ENCODE assay signal across 21 cellular contexts in the genomic region with DNA sequence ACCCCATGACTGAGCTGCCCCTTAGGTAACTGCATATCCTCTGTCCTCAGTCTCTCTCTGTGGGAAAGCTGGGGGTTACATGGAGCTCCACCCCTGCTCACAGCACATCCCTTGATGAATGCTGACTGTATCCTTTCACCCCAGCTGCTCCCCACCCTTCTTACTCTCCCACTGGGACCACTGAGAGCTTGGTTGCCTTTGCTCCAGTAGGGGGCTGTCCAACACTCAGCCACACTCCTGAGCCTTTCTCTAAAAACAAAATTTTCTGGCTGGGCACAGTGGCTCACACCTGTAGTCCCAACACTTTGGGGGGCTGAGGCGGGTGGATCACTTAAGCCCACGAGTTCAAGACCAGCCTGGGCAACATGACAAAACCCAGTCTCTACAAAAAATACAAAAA. TPM values are rescaled to one million over a fixed set of nuclear protein-coding genes. Genes with fewer than 3 reads are reported as not detected.
DNase-seq lines count a peak whose midpoint lies in the region; ATAC-seq, FAIRE-seq and TF ChIP-seq lines count a peak whose summit lies in the region.
"Had no signal": no experiment of that assay in that cellular context is flagged by ENCODE, and none has a peak within 500 bp of the region (broad histone marks: within the 10 kb centered on the region; RNA-seq: fewer than 3 reads in every experiment).

No MANE protein-coding gene starts in this region.

- H3K27ac ChIP-seq in PC-3 (ENCODE audit: low read length), result no peak overlapping the region
- H3K27ac ChIP-seq in H1 (ENCODE audit: low read depth, low read length), result no peak overlapping the region
- peak overlapping the region; percentile 76 to 92 (median 80) for H3K27ac ChIP-seq in tibial nerve
- H3K27ac ChIP-seq: ascending aorta, left ventricle myocardium inferior, psoas muscle had no signal

- CTCF ChIA-PET in activated CD4-positive, alpha-beta T cell treated with anti-CD3 and anti-CD28 coated beads, Interleukin-2, amount 10 ng/mL, durations not matched to agents 7 days and 5 days (lab: Charles Lee), result interaction anchor here (0.6 to 1.3 kb wide), 2 partner anchors 9 to 38 kb away, joined by 3 read pairs; no protein-coding TSS in a partner anchor
- CTCF ChIA-PET in PC-3 (lab: Charles Lee), result interaction anchor here (0.6 to 1.1 kb wide), 2 partner anchors 21 to 833 kb away, joined by 3 read pairs; no protein-coding TSS in a partner anchor
- CTCF ChIA-PET in H1 (lab: Charles Lee; ENCODE audit: partially characterized antibody), result interaction anchor here (0.6 to 16.2 kb wide), 30 partner anchors 8 to 477 kb away, joined by 3 to 164 read pairs (median 4); no protein-coding TSS in a partner anchor

- no peak overlapping the region for H2BK120ac ChIP-seq in H1 (replicated peaks; ENCODE audit: low read depth, low read length)

- no peaks in the 10 kb centered on the region for H3K36me3 Mint-ChIP-seq in activated CD4-positive, alpha-beta T cell treated with anti-CD3 and anti-CD28 coated beads, Interleukin-2, amount 10 ng/mL, durations not matched to agents 7 days and 5 days (ENCODE audit: low read depth)
- no peaks in the 10 kb centered on the region for H3K36me3 Mint-ChIP-seq in activated naive CD8-positive, alpha-beta T cell treated with anti-CD3 and anti-CD28 coated beads for 36 hours
- H3K36me3 Mint-ChIP-seq: naive thymus-derived CD8-positive, alpha-beta T cell had no signal

- no peak overlapping the region for H4K5ac ChIP-seq in H1 (ENCODE audit: insufficient read length, low read depth, low read length)

- H2BK15ac ChIP-seq in H1 (ENCODE audit: low read length), result no peak overlapping the region

- POLR2A ChIA-PET in activated CD4-positive, alpha-beta T cell treated with anti-CD3 and anti-CD28 coated beads, Interleukin-2, amount 10 ng/mL, durations not matched to agents 7 days and 5 days (lab: Charles Lee), result no interaction called here
- POLR2A ChIA-PET in PC-3 (lab: Charles Lee; ENCODE audit: unreplicated experiment) (no interaction called here), H1 (lab: Charles Lee; ENCODE audit: partially characterized antibody) (interaction anchor here (2.6 kb wide), 1 partner anchor 9 kb away, joined by 6 read pairs; no protein-coding TSS in a partner anchor)

- H4K91ac ChIP-seq in H1 (replicated peaks; ENCODE audit: insufficient read length, low read length), result no peak overlapping the region

- H3K4me1 ChIP-seq in PC-3 (ENCODE audit: insufficient read depth, low read length) (peaks cover 19% of the 10 kb centered on the region), H1 (replicated peaks in 1 of 4; ENCODE audit: control insufficient read depth in 3 of 4, insufficient read depth in 4 of 4, low read length in 3 of 4) (peaks cover 0 to 13% (median 10%) of the 10 kb centered on the region in 4 experiments; a peak in 6 of 7 replicates), tibial nerve (peaks cover 0 to 51% (median 24%) of the 10 kb centered on the region in 4 donors)

- intact Hi-C loops in PC-3 (cut with micrococcal nuclease), result no loop called here

- no peaks in the 10 kb centered on the region for H3K27me3 Mint-ChIP-seq in activated CD4-positive, alpha-beta T cell treated with anti-CD3 and anti-CD28 coated beads, Interleukin-2, amount 10 ng/mL, durations not matched to agents 7 days and 5 days
- no peaks in the 10 kb centered on the region for H3K27me3 Mint-ChIP-seq in activated naive CD8-positive, alpha-beta T cell treated with anti-CD3 and anti-CD28 coated beads for 36 hours
- H3K27me3 Mint-ChIP-seq: activated B cell treated with CpG ODN at 0.5 μM for 24 hours had no signal

- no peak overlapping the region for H3K56ac ChIP-seq in H1 (replicated peaks; ENCODE audit: insufficient read length, low read depth, low read length)

- H3K4me3 Mint-ChIP-seq in activated CD4-positive, alpha-beta T cell treated with anti-CD3 and anti-CD28 coated beads, Interleukin-2, amount 10 ng/mL, durations not matched to agents 7 days and 5 days, result no peak overlapping the region
- H3K4me3 Mint-ChIP-seq in activated naive CD8-positive, alpha-beta T cell treated with anti-CD3 and anti-CD28 coated beads for 36 hours, result no peak overlapping the region
- H3K4me3 Mint-ChIP-seq: activated B cell treated with CpG ODN at 0.5 μM for 24 hours; naive thymus-derived CD8-positive, alpha-beta T cell had no signal

- BruUV-seq in PC-3 (replicated peaks; lab: Mats Ljungman, UMichigan), result no TSS peak

- no peaks in the 10 kb centered on the region for H3F3A ChIP-seq in PC-3 (ENCODE audit: low read length, unreplicated experiment)

- ATAC-seq in PC-3, result no peak
- ATAC-seq in GM21390 (IDR thresholded peaks at IDR 0.05; ENCODE audit: unreplicated experiment), result no peak
- ATAC-seq: naive thymus-derived CD8-positive, alpha-beta T cell; psoas muscle had no signal

- H3K4me3 ChIP-seq in PC-3 (ENCODE audit: low read length) (no peak overlapping the region), H1 (ENCODE audit: extremely low read depth in 1 of 4, insufficient read depth in 2 of 4, low read depth in 3 of 4, low read length in 4 of 4) (no peak overlapping the region), tibial nerve (no peak overlapping the region)
- H3K4me3 ChIP-seq: ascending aorta, HAP-1, left ventricle myocardium inferior, psoas muscle had no signal

- peak overlapping the region; percentile 41 for H3K4ac ChIP-seq in H1 (replicated peaks; ENCODE audit: insufficient read length, low read depth, low read length)

- peak overlapping the region; percentile 29; the same call in 1 of the 2 replicates for H4K8ac ChIP-seq in H1 (ENCODE audit: extremely low read depth, insufficient read depth, low read length)

- no peak for TF ChIP-seq EP300 in H1 (IDR thresholded peaks at IDR 0.05; ENCODE audit: borderline replicate concordance in 1 of 2, low read depth in 2 of 2, low read length in 2 of 2)
- no peak for TF ChIP-seq EP300 in tibial nerve (IDR thresholded peaks at IDR 0.05)

- H3K36me3 ChIP-seq in PC-3 (ENCODE audit: low read depth, low read length) (no peaks in the 10 kb centered on the region), H1 (ENCODE audit: control insufficient read depth in 2 of 4, insufficient read depth in 4 of 4, low read length in 3 of 4) (no peaks in the 10 kb centered on the region), tibial nerve (no peaks in the 10 kb centered on the region)
- H3K36me3 ChIP-seq: ascending aorta, HAP-1, left ventricle myocardium inferior had no signal

- no peak overlapping the region for H2BK5ac ChIP-seq in H1 (ENCODE audit: low read depth, low read length)

- FAIRE-seq in H1 (lab: Jason Lieb, UNC), result no peak
- FAIRE-seq: A204.1 had no signal

- H2BK12ac ChIP-seq in H1 (ENCODE audit: low read depth, low read length), result no peak overlapping the region

- H3K9ac ChIP-seq in PC-3 (ENCODE audit: low read length), result no peak overlapping the region
- no peak overlapping the region for H3K9ac ChIP-seq in H1 (replicated peaks in 1 of 4; ENCODE audit: extremely low read depth in 1 of 4, low read depth in 3 of 4, low read length in 3 of 4)

- H2AK5ac ChIP-seq in H1 (ENCODE audit: low read depth, low read length), result no peak overlapping the region

- no peaks in the 10 kb centered on the region for H3K9me2 ChIP-seq in PC-3 (replicated peaks; ENCODE audit: low read length)

- H3K9me3 ChIP-seq in PC-3 (ENCODE audit: low read length) (no peaks in the 10 kb centered on the region), H1 (ENCODE audit: insufficient read depth in 2 of 2, low read depth in 1 of 2, low read length in 1 of 2) (no peaks in the 10 kb centered on the region), tibial nerve (no peaks in the 10 kb centered on the region)
- H3K9me3 ChIP-seq: ascending aorta, HAP-1, left ventricle myocardium inferior, psoas muscle had no signal

- no peak for DNase-seq in activated CD4-positive, alpha-beta T cell treated with anti-CD3 and anti-CD28 coated beads, Interleukin-2, amount 10 ng/mL, durations not matched to agents 7 days and 5 days
- no peak for DNase-seq in activated CD4-positive, alpha-beta T cell treated with anti-CD3 and anti-CD28 coated beads for 1 hour
- no peak for DNase-seq in PC-3
- no peak for DNase-seq in H1 (ENCODE audit: low read depth in 1 of 2, low spot score in 2 of 2)
- no peak for DNase-seq in tibial nerve (ENCODE audit: low spot score in 2 of 2)
- no peak for DNase-seq in occipital lobe (lab: John Stamatoyannopoulos, UW)
- no peak for DNase-seq in activated naive CD8-positive, alpha-beta T cell treated with anti-CD3 and anti-CD28 coated beads for 36 hours
- DNase-seq: activated B cell treated with CpG ODN at 0.5 μM for 24 hours; activated effector memory CD4-positive, alpha-beta T cell treated with anti-CD3 and anti-CD28 coated beads, Interleukin-2, amount 50 U/mL, for 16 hours; effector CD4-positive, alpha-beta T cell; GDM1; left ventricle myocardium inferior; naive thymus-derived CD8-positive, alpha-beta T cell; psoas muscle; RPMI8226; stimulated activated CD4-positive, alpha-beta T cell treated with anti-CD3 and anti-CD28 coated beads, Interleukin-15, amount 100 ng/mL, for 24 hours; T-helper 1 cell had no signal

- no peak overlapping the region for H3K23ac ChIP-seq in H1 (ENCODE audit: insufficient read length)

- H3K4me1 Mint-ChIP-seq in activated CD4-positive, alpha-beta T cell treated with anti-CD3 and anti-CD28 coated beads, Interleukin-2, amount 10 ng/mL, durations not matched to agents 7 days and 5 days, result no peaks in the 10 kb centered on the region
- no peaks in the 10 kb centered on the region for H3K4me1 Mint-ChIP-seq in activated naive CD8-positive, alpha-beta T cell treated with anti-CD3 and anti-CD28 coated beads for 36 hours

- H3K27me3 ChIP-seq in PC-3 (ENCODE audit: low read length) (no peaks in the 10 kb centered on the region), H1 (replicated peaks in 1 of 4; ENCODE audit: control insufficient read depth in 3 of 4, extremely low read depth in 1 of 4, insufficient read depth in 3 of 4, low read length in 3 of 4) (no peaks in the 10 kb centered on the region), tibial nerve (no peaks in the 10 kb centered on the region)
- H3K27me3 ChIP-seq: ascending aorta had no signal

- no peaks in the 10 kb centered on the region for H4K20me1 ChIP-seq in PC-3 (ENCODE audit: low read length)
- H4K20me1 ChIP-seq in H1 (replicated peaks in 1 of 2; ENCODE audit: control insufficient read depth in 1 of 2, insufficient read depth in 2 of 2, low read length in 2 of 2), result no peaks in the 10 kb centered on the region

- H3K79me2 ChIP-seq in PC-3 (ENCODE audit: low read length) (no peaks in the 10 kb centered on the region), H1 (ENCODE audit: control insufficient read depth in 1 of 2, insufficient read depth in 2 of 2, low read length in 2 of 2) (no peaks in the 10 kb centered on the region)

- TF ChIP-seq CTCF in PC-3 (conservative IDR thresholded peaks at IDR 0.05; ENCODE audit: low read depth, low read length) (peak; percentile 11; the same call in 1 of the 2 replicates), H1 (IDR thresholded peaks at IDR 0.05; ENCODE audit: control extremely low read depth in 1 of 3, insufficient read depth in 1 of 3, low read depth in 1 of 3, low read length in 3 of 3) (peak; percentile 34 to 48 (median 42)), tibial nerve (IDR thresholded peaks at IDR 0.05) (no peak)

- no peaks in the 10 kb centered on the region for H3K79me1 ChIP-seq in H1 (ENCODE audit: low read depth, low read length)

- peak; percentile 22 to 44 for TF ChIP-seq RAD21 in H1 (IDR thresholded peaks at IDR 0.05 in 1 of 2, conservative IDR thresholded peaks at IDR 0.05 in 1 of 2; ENCODE audit: low read depth in 2 of 2, low read length in 2 of 2)

- H3K14ac ChIP-seq in H1 (ENCODE audit: insufficient read length), result no peak overlapping the region

- TF ChIP-seq POLR2A in H1 (IDR thresholded peaks at IDR 0.05; ENCODE audit: control extremely low read depth in 1 of 2, low read depth in 2 of 2, low read length in 2 of 2) (no peak), tibial nerve (IDR thresholded peaks at IDR 0.05) (no peak)

- no peak overlapping the region for H2BK20ac ChIP-seq in H1 (ENCODE audit: low read length)

- no peaks in the 10 kb centered on the region for H3K23me2 ChIP-seq in H1 (ENCODE audit: low read depth, low read length)

- no peak overlapping the region for H3K4me2 ChIP-seq in PC-3 (ENCODE audit: low read length)
- H3K4me2 ChIP-seq in H1 (ENCODE audit: insufficient read depth in 1 of 2, low read depth in 2 of 2, low read length in 2 of 2), result no peak overlapping the region

- 90% methylated on average over 2 of the region's 2 CpGs; no CpG with 5 or more reads in 1 of the 2 experiments for WGBS in H1 (ENCODE audit: extremely low coverage in 1 of 2, insufficient coverage in 1 of 2, insufficient read length in 1 of 2, insufficient replicate concordance in 2 of 2, low coverage in 1 of 2, low lambda C conversion rate in 2 of 2, missing lambda C conversion rate in 1 of 2), 2 experiments
- WGBS in tibial nerve, 2 donors, result 75 to 96% methylated on average over 2 of the region's 2 CpGs

- H3K18ac ChIP-seq in H1 (ENCODE audit: extremely low read depth, low read length), result no peak overlapping the region

- H2AFZ ChIP-seq in PC-3 (ENCODE audit: low read length) (no peak overlapping the region), H1 (ENCODE audit: low read length) (no peak overlapping the region)

- peak overlapping the region; percentile 36 for H3K27ac Mint-ChIP-seq in activated CD4-positive, alpha-beta T cell treated with anti-CD3 and anti-CD28 coated beads, Interleukin-2, amount 10 ng/mL, durations not matched to agents 7 days and 5 days
- no peak overlapping the region for H3K27ac Mint-ChIP-seq in activated naive CD8-positive, alpha-beta T cell treated with anti-CD3 and anti-CD28 coated beads for 36 hours
- H3K27ac Mint-ChIP-seq: activated B cell treated with CpG ODN at 0.5 μM for 24 hours had no signal

- H3K9me3 Mint-ChIP-seq in activated CD4-positive, alpha-beta T cell treated with anti-CD3 and anti-CD28 coated beads, Interleukin-2, amount 10 ng/mL, durations not matched to agents 7 days and 5 days, result no peaks in the 10 kb centered on the region
- H3K9me3 Mint-ChIP-seq in activated naive CD8-positive, alpha-beta T cell treated with anti-CD3 and anti-CD28 coated beads for 36 hours, result no peaks in the 10 kb centered on the region
- H3K9me3 Mint-ChIP-seq: activated B cell treated with CpG ODN at 0.5 μM for 24 hours; naive thymus-derived CD8-positive, alpha-beta T cell had no signal

RNA-seq across cellular contexts. Expression of a gene that starts 55.4 kb away (rescaled TPM):
- not detected for total RNA-seq in activated CD4-positive, alpha-beta T cell treated with anti-CD3 and anti-CD28 coated beads, Interleukin-2, amount 10 ng/mL, durations not matched to agents 7 days and 5 days
- total RNA-seq in PC-3 (2014; rRNA removed), result 223 and 235 TPM in 2 replicates
- total RNA-seq in H1 (2021; fragmentation: NEBNext Ultra II Directional; extraction: Animal tissue kit (Norgen Biotek cat#: 25700)), result 212 and 218 TPM in 2 replicates
- polyA plus RNA-seq in H1 (2011; rRNA removed), result 37.7 and 40.3 TPM in 2 replicates
- polyA plus RNA-seq in H1 (2011; cell fraction: cytosol; rRNA removed), result 103 TPM
- 30.8 TPM for polyA plus RNA-seq in H1 (2011; cell fraction: nucleus; rRNA removed)
- polyA plus RNA-seq in H1 (2012, experiment 1 of 2), result 108 to 225 TPM (median 124 TPM) in 4 replicates
- polyA plus RNA-seq in H1 (2012, experiment 2 of 2), result 45.3 TPM
- polyA plus RNA-seq in H1 (2013, experiment 1 of 2), result 257 TPM
- 290 TPM for polyA plus RNA-seq in H1 (2013, experiment 2 of 2)
- 52.2 and 54.2 TPM in 2 replicates for polyA minus RNA-seq in H1 (2011; rRNA and poly(A)+ RNA removed)
- 99.4 TPM for polyA minus RNA-seq in H1 (2011; cell fraction: cytosol; rRNA and poly(A)+ RNA removed)
- 42.2 TPM for polyA minus RNA-seq in H1 (2011; cell fraction: nucleus; rRNA and poly(A)+ RNA removed)
- total RNA-seq in tibial nerve, result under 1 TPM in 2 of 4 donors, not detected in 2; 0.42 to 0.66 TPM
- total RNA-seq in occipital lobe, result 55.7 TPM
- total RNA-seq in activated naive CD8-positive, alpha-beta T cell treated with anti-CD3 and anti-CD28 coated beads for 36 hours, result 1 to 10 TPM in 1 of 2 experiments, under 1 TPM in 1; 0.46 to 1.0 TPM
- total RNA-seq: activated B cell treated with CpG ODN at 0.5 μM for 24 hours; ascending aorta; left ventricle myocardium inferior; naive thymus-derived CD8-positive, alpha-beta T cell had no signal
- polyA plus RNA-seq: naive thymus-derived CD8-positive, alpha-beta T cell had no signal

Comparison
In these comparisons a context has a peak if more than half of its experiments do, and no peak if none do; other contexts are left out.
1. H3K27ac ChIP-seq: peak in tibial nerve (4 of 4); none in PC-3 (single experiment) and H1 (single experiment).
2. CTCF ChIP-seq: peak in PC-3 (single experiment) and H1 (3 of 3); none in tibial nerve (0 of 5).
3. RNA of a gene that starts 55.4 kb away (total RNA-seq): 223 to 235 TPM in PC-3, 212 to 218 TPM in H1 and 55.7 TPM in occipital lobe (single experiment); 0.46 to 1.0 TPM in activated naive CD8-positive, alpha-beta T cell treated with anti-CD3 and anti-CD28 coated beads for 36 hours, 0.42 to 0.66 TPM in tibial nerve and not detected in activated CD4-positive, alpha-beta T cell treated with anti-CD3 and anti-CD28 coated beads, Interleukin-2, amount 10 ng/mL, durations not matched to agents 7 days and 5 days; every median in the first group is over 10 times any median in the second.